Comparison of ENCODE assay signal across 8 cellular contexts in genomic region chr10:104330168-104331117, GRCh38. TPM values are rescaled to one million over a fixed set of nuclear protein-coding genes. Genes with fewer than 3 reads are reported as not detected.
DNase-seq lines count a peak whose midpoint lies in the region; ATAC-seq and TF ChIP-seq lines count a peak whose summit lies in the region.

No MANE protein-coding gene starts in this region.

- H3K27me3 ChIP-seq in A673 (replicated peaks; ENCODE audit: insufficient read depth, low read depth, low read length, poor library complexity) (no peaks in the 10 kb centered on the region), duodenal mucosa (ENCODE audit: control insufficient read depth in 1 of 2, insufficient read depth in 2 of 2, low read length in 2 of 2) (no peaks in the 10 kb centered on the region)

- H3K9me3 ChIP-seq in A673 (ENCODE audit: low read depth, low read length, poor library complexity, severe bottlenecking) = no peaks in the 10 kb centered on the region
- H3K9me3 ChIP-seq in duodenal mucosa (ENCODE audit: control insufficient read depth in 1 of 2, low read length in 2 of 2) = no peaks in the 10 kb centered on the region
- H3K9me3 ChIP-seq in mucosa of descending colon = no peaks in the 10 kb centered on the region

- CTCF ChIA-PET in A673 (lab: Charles Lee) = no interaction called here

- TF ChIP-seq CTCF in A673 (conservative IDR thresholded peaks at IDR 0.05; ENCODE audit: low read depth, low read length) (no peak), mucosa of descending colon (IDR thresholded peaks at IDR 0.05) (no peak)

- peak overlapping the region; percentile 22 to 24 for H3K9ac ChIP-seq in duodenal mucosa (ENCODE audit: low read depth in 1 of 2, low read length in 2 of 2)

- DNase-seq in A673 (ENCODE audit: low spot score) (no peak), LHCN-M2 (ENCODE audit: low read depth) (peak; percentile 63), mucosa of descending colon (peak in 1 of 3 donors; percentile 50), NCI-H1092 (lab: John Stamatoyannopoulos, UW) (no peak)

- H3K27ac ChIP-seq in A673 (ENCODE audit: low read depth, low read length, poor library complexity, severe bottlenecking) (peak overlapping the region; percentile 81), duodenal mucosa (ENCODE audit: low read depth, low read length) (peak overlapping the region; percentile 70)

- POLR2A ChIA-PET in A673 (lab: Charles Lee; ENCODE audit: low non-redundant PET) = interaction anchor here (1.0 kb wide), 1 partner anchor 8 kb away, joined by 4 read pairs; the partner anchor contains the start of gene ITPRIP

- BruUV-seq in A673 (replicated peaks; lab: Mats Ljungman, UMichigan) = no TSS peak

- ATAC-seq in mucosa of descending colon (peak; percentile 32), HG02642 (IDR thresholded peaks at IDR 0.05; ENCODE audit: poor library complexity, unreplicated experiment) (no peak), GM18909 (IDR thresholded peaks at IDR 0.05; ENCODE audit: poor library complexity, unreplicated experiment) (no peak), GM18870 (IDR thresholded peaks at IDR 0.05; ENCODE audit: unreplicated experiment) (no peak)

- no peaks in the 10 kb centered on the region for H3K36me3 ChIP-seq in A673 (ENCODE audit: insufficient read depth, low read length, poor library complexity, severe bottlenecking)
- no peaks in the 10 kb centered on the region for H3K36me3 ChIP-seq in duodenal mucosa (ENCODE audit: control insufficient read depth in 1 of 2, insufficient read depth in 2 of 2, low read length in 2 of 2)
- H3K36me3 ChIP-seq in mucosa of descending colon (ENCODE audit: low read depth) = no peaks in the 10 kb centered on the region

- H3K4me3 ChIP-seq in A673 (ENCODE audit: low read depth, low read length, poor library complexity, severe bottlenecking) (no peak overlapping the region), duodenal mucosa (ENCODE audit: low read depth in 1 of 2, low read length in 2 of 2) (peak overlapping the region in 1 of 2 donors; percentile 24), mucosa of descending colon (no peak overlapping the region)

- H3K4me1 ChIP-seq in A673 (ENCODE audit: insufficient read depth, low read length, poor library complexity, severe bottlenecking) = peaks cover 85% of the 10 kb centered on the region
- H3K4me1 ChIP-seq in duodenal mucosa (ENCODE audit: control insufficient read depth in 1 of 2, insufficient read depth in 2 of 2, low read length in 2 of 2) = peaks cover 76 to 79% of the 10 kb centered on the region in 2 donors
- H3K4me1 ChIP-seq in mucosa of descending colon (ENCODE audit: low read depth) = peaks cover 33% of the 10 kb centered on the region

- intact Hi-C loops in A673 (cut with micrococcal nuclease; ENCODE audit: unreplicated experiment) (no loop called here), mucosa of descending colon (cut with DNase I, micrococcal nuclease) (no loop called here)

RNA-seq across cellular contexts. Expression of gene ITPRIP, which starts 7.8 kb away (rescaled TPM):
- total RNA-seq in A673 (2021) (23.1 and 24.8 TPM in 2 replicates), LHCN-M2 (2014; rRNA removed) (20.0 and 26.6 TPM in 2 replicates), mucosa of descending colon (10 to 100 TPM in 1 of 3 donors, 1 to 10 TPM in 2; 3.2 to 10.7 (median 5.7) TPM)
- 9.1 TPM for polyA plus RNA-seq in LHCN-M2 (2012)

RNA-seq across cellular contexts. Expression of gene CFAP58, which starts 23.2 kb away (rescaled TPM):
- total RNA-seq in A673 (2021) = 0.17 and 0.52 TPM in 2 replicates
- 1.4 TPM in 2 replicates for total RNA-seq in LHCN-M2 (2014; rRNA removed)
- 0.24 TPM for polyA plus RNA-seq in LHCN-M2 (2012)
- total RNA-seq in mucosa of descending colon = under 1 TPM; 0.14 to 0.44 (median 0.17) TPM
